ENCODE assay signal across 1 cellular context in the genomic region with DNA sequence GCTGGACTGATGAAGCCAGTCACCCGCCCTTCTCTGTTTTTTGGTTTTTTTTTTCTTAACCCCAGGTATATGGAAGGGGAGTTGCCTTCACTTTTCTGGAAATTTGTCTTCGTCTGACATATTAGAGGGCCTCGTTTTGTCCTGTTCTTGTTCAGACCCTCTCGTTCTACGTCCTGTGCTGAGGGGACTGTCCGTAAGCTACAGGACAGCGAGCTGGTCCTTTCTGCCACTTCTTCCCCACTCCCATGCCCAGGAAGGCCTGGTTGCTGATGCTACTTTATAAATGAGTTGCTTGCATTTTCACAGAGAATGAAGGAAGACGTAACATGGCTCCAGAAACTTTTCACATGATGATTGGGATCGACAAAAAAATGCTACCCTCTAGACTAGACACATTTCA.
TF ChIP-seq lines count a peak whose summit lies in the region.

No MANE protein-coding gene starts in this region.

TF ChIP-seq in K562, 482 proteins besides CTCF, POLR2A, EP300 and RAD21:
- TF ChIP-seq HNRNPLL (IDR thresholded peaks at IDR 0.05; ENCODE audit: low read depth, low read length, poor library complexity, severe bottlenecking) (peak; percentile 18), NONO (IDR thresholded peaks at IDR 0.05; ENCODE audit: low read depth in 2 of 2, low read length in 1 of 2) (no peak), TAF1 (IDR thresholded peaks at IDR 0.05; ENCODE audit: control insufficient read depth, extremely low read depth, insufficient read depth, low read length, severe bottlenecking) (no peak), ZNF282 (CRISPR knock-in tag; IDR thresholded peaks at IDR 0.05) (no peak), MTA2 (IDR thresholded peaks at IDR 0.05; ENCODE audit: low read depth) (no peak), CBX1 (IDR thresholded peaks at IDR 0.05; ENCODE audit: low read depth) (no peak), ZNF12 (CRISPR knock-in tag; IDR thresholded peaks at IDR 0.05) (peak; percentile 37; the same call in 1 of the 2 replicates), ZNF212 (CRISPR knock-in tag; IDR thresholded peaks at IDR 0.05) (no peak), CCNT2 (IDR thresholded peaks at IDR 0.05; ENCODE audit: borderline replicate concordance, extremely low read depth, insufficient read length, low read depth, low read length) (no peak), BRCA1 (IDR thresholded peaks at IDR 0.05) (no peak), BRCA1 (CRISPR knock-in tag; IDR thresholded peaks at IDR 0.05) (0 out of 2 replicates have a peak, but pooled peaks have one; percentile 70), PHF21A (IDR thresholded peaks at IDR 0.05; ENCODE audit: borderline replicate concordance, low read depth) (no peak), PYGO2 (tag; IDR thresholded peaks at IDR 0.05) (no peak), ZNF384 (IDR thresholded peaks at IDR 0.05; ENCODE audit: low read depth, low read length) (peak; percentile 50), FOXA3 (CRISPR knock-in tag; conservative IDR thresholded peaks at IDR 0.05 in 1 of 2, IDR thresholded peaks at IDR 0.05 in 1 of 2) (0 out of 4 replicates have a peak, but pooled peaks of 1 of the 2 experiments have one; percentile 15), RBM39 (optimal IDR thresholded peaks at IDR 0.05; ENCODE audit: low read depth, low read length) (no peak), NCOA2 (IDR thresholded peaks at IDR 0.05; ENCODE audit: partially characterized antibody in 2 of 2) (no peak), POLR3A (IDR thresholded peaks at IDR 0.05; ENCODE audit: borderline replicate concordance, extremely low read depth, insufficient read depth, insufficient read length) (no peak), EZH2 (IDR thresholded peaks at IDR 0.05; ENCODE audit: borderline replicate concordance, low read depth, low read length) (no peak), ZNF224 (CRISPR knock-in tag; IDR thresholded peaks at IDR 0.05) (no peak), STAT5A (IDR thresholded peaks at IDR 0.05; ENCODE audit: borderline replicate concordance, low read length) (no peak), CCAR2 (IDR thresholded peaks at IDR 0.05; ENCODE audit: low read depth, low read length) (0 out of 2 replicates have a peak, but pooled peaks have one; percentile 65), ZNF124 (CRISPR knock-in tag; IDR thresholded peaks at IDR 0.05) (no peak), MED1 (CRISPR knock-in tag; IDR thresholded peaks at IDR 0.05; ENCODE audit: borderline replicate concordance) (0 out of 2 replicates have a peak, but pooled peaks have one; percentile 48), PPARD (CRISPR knock-in tag; IDR thresholded peaks at IDR 0.05) (no peak), ILF3 (IDR thresholded peaks at IDR 0.05; ENCODE audit: borderline replicate concordance) (no peak), NFATC3 (IDR thresholded peaks at IDR 0.05) (no peak), MCM2 (IDR thresholded peaks at IDR 0.05; ENCODE audit: low read depth) (no peak), BCL6 (CRISPR knock-in tag; IDR thresholded peaks at IDR 0.05) (no peak), ELF2 (CRISPR knock-in tag; IDR thresholded peaks at IDR 0.05) (no peak), HNRNPUL1 (IDR thresholded peaks at IDR 0.05; ENCODE audit: low read length) (0 out of 2 replicates have a peak, but pooled peaks have one; percentile 42), IFI16 (CRISPR knock-in tag; IDR thresholded peaks at IDR 0.05) (0 out of 2 replicates have a peak, but pooled peaks have one; percentile 7), SRF (CRISPR knock-in tag; IDR thresholded peaks at IDR 0.05) (no peak)
- TF ChIP-seq, protein P1, sequence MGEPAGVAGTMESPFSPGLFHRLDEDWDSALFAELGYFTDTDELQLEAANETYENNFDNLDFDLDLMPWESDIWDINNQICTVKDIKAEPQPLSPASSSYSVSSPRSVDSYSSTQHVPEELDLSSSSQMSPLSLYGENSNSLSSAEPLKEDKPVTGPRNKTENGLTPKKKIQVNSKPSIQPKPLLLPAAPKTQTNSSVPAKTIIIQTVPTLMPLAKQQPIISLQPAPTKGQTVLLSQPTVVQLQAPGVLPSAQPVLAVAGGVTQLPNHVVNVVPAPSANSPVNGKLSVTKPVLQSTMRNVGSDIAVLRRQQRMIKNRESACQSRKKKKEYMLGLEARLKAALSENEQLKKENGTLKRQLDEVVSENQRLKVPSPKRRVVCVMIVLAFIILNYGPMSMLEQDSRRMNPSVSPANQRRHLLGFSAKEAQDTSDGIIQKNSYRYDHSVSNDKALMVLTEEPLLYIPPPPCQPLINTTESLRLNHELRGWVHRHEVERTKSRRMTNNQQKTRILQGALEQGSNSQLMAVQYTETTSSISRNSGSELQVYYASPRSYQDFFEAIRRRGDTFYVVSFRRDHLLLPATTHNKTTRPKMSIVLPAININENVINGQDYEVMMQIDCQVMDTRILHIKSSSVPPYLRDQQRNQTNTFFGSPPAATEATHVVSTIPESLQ (CRISPR knock-in tag; IDR thresholded peaks at IDR 0.05): 0 out of 2 replicates have a peak, but pooled peaks have one; percentile 36
- TF ChIP-seq, protein P2, sequence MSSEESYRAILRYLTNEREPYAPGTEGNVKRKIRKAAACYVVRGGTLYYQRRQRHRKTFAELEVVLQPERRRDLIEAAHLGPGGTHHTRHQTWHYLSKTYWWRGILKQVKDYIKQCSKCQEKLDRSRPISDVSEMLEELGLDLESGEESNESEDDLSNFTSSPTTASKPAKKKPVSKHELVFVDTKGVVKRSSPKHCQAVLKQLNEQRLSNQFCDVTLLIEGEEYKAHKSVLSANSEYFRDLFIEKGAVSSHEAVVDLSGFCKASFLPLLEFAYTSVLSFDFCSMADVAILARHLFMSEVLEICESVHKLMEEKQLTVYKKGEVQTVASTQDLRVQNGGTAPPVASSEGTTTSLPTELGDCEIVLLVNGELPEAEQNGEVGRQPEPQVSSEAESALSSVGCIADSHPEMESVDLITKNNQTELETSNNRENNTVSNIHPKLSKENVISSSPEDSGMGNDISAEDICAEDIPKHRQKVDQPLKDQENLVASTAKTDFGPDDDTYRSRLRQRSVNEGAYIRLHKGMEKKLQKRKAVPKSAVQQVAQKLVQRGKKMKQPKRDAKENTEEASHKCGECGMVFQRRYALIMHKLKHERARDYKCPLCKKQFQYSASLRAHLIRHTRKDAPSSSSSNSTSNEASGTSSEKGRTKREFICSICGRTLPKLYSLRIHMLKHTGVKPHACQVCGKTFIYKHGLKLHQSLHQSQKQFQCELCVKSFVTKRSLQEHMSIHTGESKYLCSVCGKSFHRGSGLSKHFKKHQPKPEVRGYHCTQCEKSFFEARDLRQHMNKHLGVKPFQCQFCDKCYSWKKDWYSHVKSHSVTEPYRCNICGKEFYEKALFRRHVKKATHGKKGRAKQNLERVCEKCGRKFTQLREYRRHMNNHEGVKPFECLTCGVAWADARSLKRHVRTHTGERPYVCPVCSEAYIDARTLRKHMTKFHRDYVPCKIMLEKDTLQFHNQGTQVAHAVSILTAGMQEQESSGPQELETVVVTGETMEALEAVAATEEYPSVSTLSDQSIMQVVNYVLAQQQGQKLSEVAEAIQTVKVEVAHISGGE (CRISPR knock-in tag; IDR thresholded peaks at IDR 0.05): no peak
- TF ChIP-seq, protein P3, sequence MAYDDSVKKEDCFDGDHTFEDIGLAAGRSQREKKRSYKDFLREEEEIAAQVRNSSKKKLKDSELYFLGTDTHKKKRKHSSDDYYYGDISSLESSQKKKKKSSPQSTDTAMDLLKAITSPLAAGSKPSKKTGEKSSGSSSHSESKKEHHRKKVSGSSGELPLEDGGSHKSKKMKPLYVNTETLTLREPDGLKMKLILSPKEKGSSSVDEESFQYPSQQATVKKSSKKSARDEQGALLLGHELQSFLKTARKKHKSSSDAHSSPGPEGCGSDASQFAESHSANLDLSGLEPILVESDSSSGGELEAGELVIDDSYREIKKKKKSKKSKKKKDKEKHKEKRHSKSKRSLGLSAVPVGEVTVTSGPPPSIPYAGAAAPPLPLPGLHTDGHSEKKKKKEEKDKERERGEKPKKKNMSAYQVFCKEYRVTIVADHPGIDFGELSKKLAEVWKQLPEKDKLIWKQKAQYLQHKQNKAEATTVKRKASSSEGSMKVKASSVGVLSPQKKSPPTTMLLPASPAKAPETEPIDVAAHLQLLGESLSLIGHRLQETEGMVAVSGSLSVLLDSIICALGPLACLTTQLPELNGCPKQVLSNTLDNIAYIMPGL (CRISPR knock-in tag; IDR thresholded peaks at IDR 0.05): 0 out of 2 replicates have a peak, but pooled peaks have one; percentile 32
- TF ChIP-seq, protein P4, sequence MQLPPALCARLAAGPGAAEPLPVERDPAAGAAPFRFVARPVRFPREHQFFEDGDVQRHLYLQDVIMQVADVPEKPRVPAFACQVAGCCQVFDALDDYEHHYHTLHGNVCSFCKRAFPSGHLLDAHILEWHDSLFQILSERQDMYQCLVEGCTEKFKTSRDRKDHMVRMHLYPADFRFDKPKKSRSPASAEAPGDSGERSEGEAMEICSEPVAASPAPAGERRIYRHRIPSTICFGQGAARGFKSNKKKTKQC (CRISPR knock-in tag; IDR thresholded peaks at IDR 0.05): 0 out of 2 replicates have a peak, but pooled peaks have one; percentile 14
- TF ChIP-seq, protein P5, sequence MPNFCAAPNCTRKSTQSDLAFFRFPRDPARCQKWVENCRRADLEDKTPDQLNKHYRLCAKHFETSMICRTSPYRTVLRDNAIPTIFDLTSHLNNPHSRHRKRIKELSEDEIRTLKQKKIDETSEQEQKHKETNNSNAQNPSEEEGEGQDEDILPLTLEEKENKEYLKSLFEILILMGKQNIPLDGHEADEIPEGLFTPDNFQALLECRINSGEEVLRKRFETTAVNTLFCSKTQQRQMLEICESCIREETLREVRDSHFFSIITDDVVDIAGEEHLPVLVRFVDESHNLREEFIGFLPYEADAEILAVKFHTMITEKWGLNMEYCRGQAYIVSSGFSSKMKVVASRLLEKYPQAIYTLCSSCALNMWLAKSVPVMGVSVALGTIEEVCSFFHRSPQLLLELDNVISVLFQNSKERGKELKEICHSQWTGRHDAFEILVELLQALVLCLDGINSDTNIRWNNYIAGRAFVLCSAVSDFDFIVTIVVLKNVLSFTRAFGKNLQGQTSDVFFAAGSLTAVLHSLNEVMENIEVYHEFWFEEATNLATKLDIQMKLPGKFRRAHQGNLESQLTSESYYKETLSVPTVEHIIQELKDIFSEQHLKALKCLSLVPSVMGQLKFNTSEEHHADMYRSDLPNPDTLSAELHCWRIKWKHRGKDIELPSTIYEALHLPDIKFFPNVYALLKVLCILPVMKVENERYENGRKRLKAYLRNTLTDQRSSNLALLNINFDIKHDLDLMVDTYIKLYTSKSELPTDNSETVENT (CRISPR knock-in tag; IDR thresholded peaks at IDR 0.05): 0 out of 2 replicates have a peak, but pooled peaks have one; percentile 19
- TF ChIP-seq, protein P6, sequence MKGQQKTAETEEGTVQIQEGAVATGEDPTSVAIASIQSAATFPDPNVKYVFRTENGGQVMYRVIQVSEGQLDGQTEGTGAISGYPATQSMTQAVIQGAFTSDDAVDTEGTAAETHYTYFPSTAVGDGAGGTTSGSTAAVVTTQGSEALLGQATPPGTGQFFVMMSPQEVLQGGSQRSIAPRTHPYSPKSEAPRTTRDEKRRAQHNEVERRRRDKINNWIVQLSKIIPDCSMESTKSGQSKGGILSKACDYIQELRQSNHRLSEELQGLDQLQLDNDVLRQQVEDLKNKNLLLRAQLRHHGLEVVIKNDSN (CRISPR knock-in tag; IDR thresholded peaks at IDR 0.05): no peak
- TF ChIP-seq, protein P7, sequence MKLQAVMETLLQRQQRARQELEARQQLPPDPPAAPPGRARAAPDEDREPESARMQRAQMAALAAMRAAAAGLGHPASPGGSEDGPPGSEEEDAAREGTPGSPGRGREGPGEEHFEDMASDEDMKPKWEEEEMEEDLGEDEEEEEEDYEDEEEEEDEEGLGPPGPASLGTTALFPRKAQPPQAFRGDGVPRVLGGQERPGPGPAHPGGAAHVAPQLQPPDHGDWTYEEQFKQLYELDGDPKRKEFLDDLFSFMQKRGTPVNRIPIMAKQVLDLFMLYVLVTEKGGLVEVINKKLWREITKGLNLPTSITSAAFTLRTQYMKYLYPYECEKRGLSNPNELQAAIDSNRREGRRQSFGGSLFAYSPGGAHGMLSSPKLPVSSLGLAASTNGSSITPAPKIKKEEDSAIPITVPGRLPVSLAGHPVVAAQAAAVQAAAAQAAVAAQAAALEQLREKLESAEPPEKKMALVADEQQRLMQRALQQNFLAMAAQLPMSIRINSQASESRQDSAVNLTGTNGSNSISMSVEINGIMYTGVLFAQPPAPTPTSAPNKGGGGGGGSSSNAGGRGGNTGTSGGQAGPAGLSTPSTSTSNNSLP (IDR thresholded peaks at IDR 0.05; ENCODE audit: borderline replicate concordance, low read depth, low read length): no peak
- TF ChIP-seq, protein P8, sequence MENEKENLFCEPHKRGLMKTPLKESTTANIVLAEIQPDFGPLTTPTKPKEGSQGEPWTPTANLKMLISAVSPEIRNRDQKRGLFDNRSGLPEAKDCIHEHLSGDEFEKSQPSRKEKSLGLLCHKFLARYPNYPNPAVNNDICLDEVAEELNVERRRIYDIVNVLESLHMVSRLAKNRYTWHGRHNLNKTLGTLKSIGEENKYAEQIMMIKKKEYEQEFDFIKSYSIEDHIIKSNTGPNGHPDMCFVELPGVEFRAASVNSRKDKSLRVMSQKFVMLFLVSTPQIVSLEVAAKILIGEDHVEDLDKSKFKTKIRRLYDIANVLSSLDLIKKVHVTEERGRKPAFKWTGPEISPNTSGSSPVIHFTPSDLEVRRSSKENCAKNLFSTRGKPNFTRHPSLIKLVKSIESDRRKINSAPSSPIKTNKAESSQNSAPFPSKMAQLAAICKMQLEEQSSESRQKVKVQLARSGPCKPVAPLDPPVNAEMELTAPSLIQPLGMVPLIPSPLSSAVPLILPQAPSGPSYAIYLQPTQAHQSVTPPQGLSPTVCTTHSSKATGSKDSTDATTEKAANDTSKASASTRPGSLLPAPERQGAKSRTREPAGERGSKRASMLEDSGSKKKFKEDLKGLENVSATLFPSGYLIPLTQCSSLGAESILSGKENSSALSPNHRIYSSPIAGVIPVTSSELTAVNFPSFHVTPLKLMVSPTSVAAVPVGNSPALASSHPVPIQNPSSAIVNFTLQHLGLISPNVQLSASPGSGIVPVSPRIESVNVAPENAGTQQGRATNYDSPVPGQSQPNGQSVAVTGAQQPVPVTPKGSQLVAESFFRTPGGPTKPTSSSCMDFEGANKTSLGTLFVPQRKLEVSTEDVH (IDR thresholded peaks at IDR 0.05; ENCODE audit: low read depth, partially characterized antibody): no peak
TF ChIP-seq in K562: peak in this region for 13.
